ENCODE assay signal across 20 cellular contexts in genomic region chr3:189188466-189188865, GRCh38. TPM values are rescaled to one million over a fixed set of nuclear protein-coding genes. Genes with fewer than 3 reads are reported as not detected.
A peak's percentile ranks its signal among the peaks of the same experiment; 100 is the strongest.
DNase-seq lines count a peak whose midpoint lies in the region; ATAC-seq, FAIRE-seq and TF ChIP-seq lines count a peak whose summit lies in the region.
"Had no signal": no experiment of that assay in that cellular context is flagged by ENCODE, and none has a peak within 500 bp of the region (broad histone marks: within the 10 kb centered on the region; RNA-seq: fewer than 3 reads in every experiment).

No MANE protein-coding gene starts in this region.

- H3K4me1 Mint-ChIP-seq in nephron (peaks cover 11% of the 10 kb centered on the region), T-cell (no peaks in the 10 kb centered on the region)
- H3K4me1 Mint-ChIP-seq in naive thymus-derived CD4-positive, alpha-beta T cell: peaks cover 0 to 6% (median 0%) of the 10 kb centered on the region in 7 donors
- H3K4me1 Mint-ChIP-seq: activated T-helper 17 cell treated with anti-CD3 and anti-CD28 coated beads, Interleukin-2, amount 50 U/mL, for 72 hours had no signal

- H3K27me3 ChIP-seq in heart right ventricle: no peaks in the 10 kb centered on the region
- H3K27me3 ChIP-seq in naive thymus-derived CD4-positive, alpha-beta T cell (ENCODE audit: control insufficient read depth in 2 of 2, insufficient read depth in 2 of 2, low read length in 2 of 2): no peaks in the 10 kb centered on the region
- H3K27me3 ChIP-seq: ascending aorta, dorsolateral prefrontal cortex, SJSA1 had no signal

- TF ChIP-seq CTCF in heart right ventricle (IDR thresholded peaks at IDR 0.05) (no peak), nephron (IDR thresholded peaks at IDR 0.05; ENCODE audit: unreplicated experiment in 3 of 3) (no peak)

- no peak overlapping the region for H3K4me3 Mint-ChIP-seq in nephron
- no peak overlapping the region for H3K4me3 Mint-ChIP-seq in T-cell
- no peak overlapping the region for H3K4me3 Mint-ChIP-seq in naive thymus-derived CD4-positive, alpha-beta T cell
- H3K4me3 Mint-ChIP-seq: activated CD8-positive, alpha-beta T cell treated with anti-CD3 and anti-CD28 coated beads, Interleukin-2, amount 10 ng/mL, durations not matched to agents 7 days and 5 days; activated T-helper 17 cell treated with anti-CD3 and anti-CD28 coated beads, Interleukin-2, amount 50 U/mL, for 72 hours; CD8-positive, alpha-beta T cell had no signal

- H3K9me3 Mint-ChIP-seq in nephron: peaks cover 25% of the 10 kb centered on the region
- H3K9me3 Mint-ChIP-seq in T-cell: peaks cover 12 to 27% (median 22%) of the 10 kb centered on the region in 3 donors
- peaks cover 4 to 39% (median 22%) of the 10 kb centered on the region in 11 donors for H3K9me3 Mint-ChIP-seq in naive thymus-derived CD4-positive, alpha-beta T cell

- peak overlapping the region in 6 of 10 donors; percentile 10 to 62 (median 31) for H3K27ac ChIP-seq in heart right ventricle
- no peak overlapping the region for H3K27ac ChIP-seq in naive thymus-derived CD4-positive, alpha-beta T cell (ENCODE audit: low read depth, low read length)
- H3K27ac ChIP-seq: ascending aorta, dorsolateral prefrontal cortex, SJSA1 had no signal

- intact Hi-C loops in Right ventricle myocardium inferior (cut with DNase I): no loop called here
- intact Hi-C loops in cardiac septum (cut with DNase I): no loop called here
- intact Hi-C loops in heart right ventricle (cut with DNase I): no loop called here
- intact Hi-C loops in naive thymus-derived CD4-positive, alpha-beta T cell (cut with micrococcal nuclease): no loop called here

- peak overlapping the region; percentile 4 to 34 (median 30) for H3K27ac Mint-ChIP-seq in nephron
- no peak overlapping the region for H3K27ac Mint-ChIP-seq in T-cell
- H3K27ac Mint-ChIP-seq in naive thymus-derived CD4-positive, alpha-beta T cell: no peak overlapping the region
- H3K27ac Mint-ChIP-seq: activated CD8-positive, alpha-beta T cell treated with anti-CD3 and anti-CD28 coated beads, Interleukin-2, amount 10 ng/mL, durations not matched to agents 7 days and 5 days; activated T-helper 17 cell treated with anti-CD3 and anti-CD28 coated beads, Interleukin-2, amount 50 U/mL, for 72 hours; CD8-positive, alpha-beta T cell had no signal

- H3K4me3 ChIP-seq in heart right ventricle: no peak overlapping the region
- H3K4me3 ChIP-seq in naive thymus-derived CD4-positive, alpha-beta T cell (ENCODE audit: low read length): no peak overlapping the region
- H3K4me3 ChIP-seq: ascending aorta, dorsolateral prefrontal cortex, HAP-1, SJSA1 had no signal

- peaks cover 4% of the 10 kb centered on the region for H3K27me3 Mint-ChIP-seq in nephron (ENCODE audit: low read depth)
- no peaks in the 10 kb centered on the region for H3K27me3 Mint-ChIP-seq in T-cell
- H3K27me3 Mint-ChIP-seq in naive thymus-derived CD4-positive, alpha-beta T cell: peaks cover 0 to 5% (median 0%) of the 10 kb centered on the region in 5 donors
- H3K27me3 Mint-ChIP-seq: activated T-helper 17 cell treated with anti-CD3 and anti-CD28 coated beads, Interleukin-2, amount 50 U/mL, for 72 hours had no signal

- CTCF ChIA-PET in T-cell (lab: Charles Lee): no interaction called here
- CTCF ChIA-PET in naive thymus-derived CD4-positive, alpha-beta T cell (lab: Charles Lee): no interaction called here

- POLR2A ChIA-PET in T-cell (lab: Charles Lee): no interaction called here
- POLR2A ChIA-PET in naive thymus-derived CD4-positive, alpha-beta T cell (lab: Charles Lee): no interaction called here

- DNase-seq in Right ventricle myocardium inferior (ENCODE audit: missing footprints): no peak
- DNase-seq in cardiac septum (ENCODE audit: low spot score): no peak
- no peak for DNase-seq in heart right ventricle
- no peak for DNase-seq in GM19239 (ENCODE audit: insufficient read length, low spot score)
- no peak for DNase-seq in T-cell
- DNase-seq in pons (ENCODE audit: low spot score): no peak
- no peak for DNase-seq in naive thymus-derived CD4-positive, alpha-beta T cell
- DNase-seq: activated CD8-positive, alpha-beta T cell treated with anti-CD3 and anti-CD28 coated beads, Interleukin-2, amount 10 ng/mL, durations not matched to agents 7 days and 5 days; CD8-positive, alpha-beta T cell; dorsolateral prefrontal cortex; IMR-90; NCI-H1105; NCI-H2171 treated with DMSO at 0.1 percent for 48 hours had no signal

- no peak for FAIRE-seq in GM19239 (lab: Jason Lieb, UNC)
- FAIRE-seq: GM12891 had no signal

- no peaks in the 10 kb centered on the region for H3K36me3 ChIP-seq in heart right ventricle
- no peaks in the 10 kb centered on the region for H3K36me3 ChIP-seq in naive thymus-derived CD4-positive, alpha-beta T cell (ENCODE audit: control insufficient read depth in 2 of 3, insufficient read depth in 3 of 3, low read length in 3 of 3)
- H3K36me3 ChIP-seq: ascending aorta, HAP-1, SJSA1 had no signal

- ATAC-seq in Right ventricle myocardium inferior: peak; percentile 87
- ATAC-seq in heart right ventricle: peak in 7 of 8 donors; percentile 45 to 84 (median 61)
- no peak for ATAC-seq in T-cell (replicated peaks in 1 of 4)
- ATAC-seq in naive thymus-derived CD4-positive, alpha-beta T cell: no peak
- ATAC-seq: activated CD8-positive, alpha-beta T cell treated with anti-CD3 and anti-CD28 coated beads, Interleukin-2, amount 10 ng/mL, durations not matched to agents 7 days and 5 days; activated T-helper 17 cell treated with anti-CD3 and anti-CD28 coated beads, Interleukin-2, amount 50 U/mL, for 72 hours; CD8-positive, alpha-beta T cell had no signal

- no peaks in the 10 kb centered on the region for H3K36me3 Mint-ChIP-seq in nephron (ENCODE audit: low read depth)
- H3K36me3 Mint-ChIP-seq in T-cell: peaks cover 9% of the 10 kb centered on the region
- H3K36me3 Mint-ChIP-seq in naive thymus-derived CD4-positive, alpha-beta T cell: peaks cover 2 to 11% (median 7%) of the 10 kb centered on the region in 5 donors

- peaks cover 0 to 23% (median 18%) of the 10 kb centered on the region in 11 donors for H3K9me3 ChIP-seq in heart right ventricle
- H3K9me3 ChIP-seq in naive thymus-derived CD4-positive, alpha-beta T cell (ENCODE audit: control insufficient read depth in 2 of 3, low read length in 3 of 3): peaks cover 0 to 16% (median 0%) of the 10 kb centered on the region in 3 experiments
- H3K9me3 ChIP-seq: HAP-1 had no signal

- peaks cover 0 to 6% (median 0%) of the 10 kb centered on the region in 9 donors for H3K4me1 ChIP-seq in heart right ventricle
- no peaks in the 10 kb centered on the region for H3K4me1 ChIP-seq in naive thymus-derived CD4-positive, alpha-beta T cell (ENCODE audit: control insufficient read depth in 2 of 2, insufficient read depth in 2 of 2, low read length in 2 of 2)
- H3K4me1 ChIP-seq: ascending aorta, HAP-1, SJSA1 had no signal

RNA-seq across cellular contexts. Expression of gene TPRG1, which starts 16.7 kb away (rescaled TPM):
- 3.3 TPM for total RNA-seq in Right ventricle myocardium inferior
- 2.2 TPM for total RNA-seq in cardiac septum
- 1 to 10 TPM; 1.0 to 3.1 (median 2.1) TPM for total RNA-seq in heart right ventricle
- under 1 TPM; 0.62 to 0.73 TPM for polyA plus RNA-seq in heart right ventricle
- total RNA-seq in T-cell: 10 to 100 TPM in 3 of 5 donors, 1 to 10 TPM in 2; 5.6 to 28.4 (median 15.5) TPM
- total RNA-seq in naive thymus-derived CD4-positive, alpha-beta T cell: 1 to 10 TPM in 4 of 5 experiments, under 1 TPM in 1; 0.13 to 5.4 (median 3.3) TPM
- under 1 TPM; 0.16 to 0.45 TPM for polyA plus RNA-seq in naive thymus-derived CD4-positive, alpha-beta T cell
- total RNA-seq: G401, IMR-90 had no signal

Comparison
In these comparisons a context has a peak if more than half of its experiments do, and no peak if none do; other contexts are left out.
1. ATAC-seq: peak in Right ventricle myocardium inferior (single experiment) and heart right ventricle (7 of 8); none in T-cell (0 of 4) and naive thymus-derived CD4-positive, alpha-beta T cell (single experiment).
2. H3K27ac Mint-ChIP-seq: peak in nephron (3 of 3); none in T-cell (0 of 2) and naive thymus-derived CD4-positive, alpha-beta T cell (0 of 9).